28 cellular contexts compared by ENCODE assay signal in the genomic region with DNA sequence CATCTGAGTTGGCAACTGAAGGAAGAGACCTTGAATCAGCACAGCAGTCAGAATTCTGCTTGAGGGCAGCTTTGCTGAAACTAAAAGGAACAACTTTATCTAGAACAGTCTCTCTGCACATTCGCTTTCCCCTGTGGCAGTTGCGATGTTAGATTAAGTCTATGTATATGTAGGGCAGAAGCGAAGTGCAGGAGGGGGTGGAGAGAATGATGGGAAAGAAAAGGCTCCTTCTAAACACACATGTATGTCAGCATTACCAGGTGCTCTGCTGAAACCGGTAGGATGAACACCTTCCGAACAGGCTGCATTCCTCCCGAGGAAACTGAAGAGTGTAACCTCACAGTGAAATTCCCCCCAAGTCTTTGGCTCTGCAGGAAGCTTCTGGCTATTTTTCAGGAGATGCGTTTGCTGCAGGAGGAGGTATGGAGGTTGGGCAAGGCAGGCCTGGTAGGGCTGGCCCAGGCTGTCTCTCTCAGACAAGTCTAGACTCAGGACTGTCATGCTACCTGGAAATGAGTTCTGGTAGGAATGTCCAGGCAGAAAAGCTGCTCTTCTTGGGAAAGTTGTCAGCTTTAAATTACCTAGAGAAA.
DNase-seq lines count a peak whose midpoint lies in the region; ATAC-seq and TF ChIP-seq lines count a peak whose summit lies in the region.
"Had no signal": no experiment of that assay in that cellular context is flagged by ENCODE, and none has a peak within 500 bp of the region (broad histone marks: within the 10 kb centered on the region; RNA-seq: fewer than 3 reads in every experiment).

No MANE protein-coding gene starts in this region.

- TF ChIP-seq POLR2A in breast epithelium (IDR thresholded peaks at IDR 0.05) (no peak), sigmoid colon (IDR thresholded peaks at IDR 0.05) (no peak)

- CTCF ChIA-PET in HEK293 (lab: Yijun Ruan, JAX) = interaction anchor here (0.6 to 2.7 kb wide), 5 partner anchors 21 to 557 kb away, joined by 3 to 12 read pairs (median 3); no protein-coding TSS in a partner anchor
- CTCF ChIA-PET in Calu3 (lab: Charles Lee) = interaction anchor here (0.7 kb wide), 1 partner anchor 18 kb away, joined by 3 read pairs; no protein-coding TSS in a partner anchor

- peaks cover 29% of the 10 kb centered on the region for H3K4me1 ChIP-seq in HEK293 (ENCODE audit: control insufficient read depth, insufficient read depth, low read length)
- peaks cover 0 to 11% of the 10 kb centered on the region in 2 donors for H3K4me1 ChIP-seq in breast epithelium
- peaks cover 9% of the 10 kb centered on the region for H3K4me1 ChIP-seq in hepatocyte (ENCODE audit: insufficient read depth)
- peaks cover 0 to 63% (median 44%) of the 10 kb centered on the region in 4 donors for H3K4me1 ChIP-seq in sigmoid colon
- no peaks in the 10 kb centered on the region for H3K4me1 ChIP-seq in effector memory CD4-positive, alpha-beta T cell (ENCODE audit: control insufficient read depth, insufficient read depth, low read length, poor library complexity, severe bottlenecking)
- H3K4me1 ChIP-seq: A549, parathyroid adenoma had no signal

- POLR2A ChIA-PET in HEK293 (lab: Yijun Ruan, JAX) = no interaction called here

- H3K36me3 ChIP-seq in HEK293 (ENCODE audit: control insufficient read depth in 2 of 2, insufficient read depth in 1 of 2, low read length in 2 of 2) (no peaks in the 10 kb centered on the region), breast epithelium (no peaks in the 10 kb centered on the region), hepatocyte (replicated peaks; ENCODE audit: insufficient read depth, low read depth) (no peaks in the 10 kb centered on the region), sigmoid colon (no peaks in the 10 kb centered on the region)
- H3K36me3 ChIP-seq in effector memory CD4-positive, alpha-beta T cell (ENCODE audit: control insufficient read depth, insufficient read depth, low read length) = no peaks in the 10 kb centered on the region
- H3K36me3 ChIP-seq: upper lobe of right lung had no signal

- H3K9me3 ChIP-seq in HEK293 (ENCODE audit: control insufficient read depth, insufficient read depth, low read depth, low read length) (no peaks in the 10 kb centered on the region), breast epithelium (no peaks in the 10 kb centered on the region), hepatocyte (ENCODE audit: low read depth) (no peaks in the 10 kb centered on the region), sigmoid colon (no peaks in the 10 kb centered on the region)
- no peaks in the 10 kb centered on the region for H3K9me3 ChIP-seq in effector memory CD4-positive, alpha-beta T cell (ENCODE audit: control insufficient read depth, low read length)
- H3K9me3 ChIP-seq: A549, upper lobe of right lung had no signal

- BruUV-seq in Calu3 (replicated peaks; lab: Mats Ljungman, UMichigan) = no TSS peak

- H3K27ac Mint-ChIP-seq in Calu3 (ENCODE audit: unreplicated experiment) = no peak overlapping the region
- H3K27ac Mint-ChIP-seq: activated naive CD8-positive, alpha-beta T cell treated with anti-CD3 and anti-CD28 coated beads, Interleukin-2, amount 50 U/mL, for 24 hours; B cell; CD8-positive, alpha-beta memory T cell; immature natural killer cell; nephron had no signal

- H3K9me3 Mint-ChIP-seq in Calu3 (ENCODE audit: low read depth, unreplicated experiment) = no peaks in the 10 kb centered on the region
- H3K9me3 Mint-ChIP-seq: activated naive CD8-positive, alpha-beta T cell treated with anti-CD3 and anti-CD28 coated beads, Interleukin-2, amount 50 U/mL, for 24 hours; CD8-positive, alpha-beta memory T cell; immature natural killer cell; nephron; stimulated activated naive CD8-positive, alpha-beta T cell treated with anti-CD3 and anti-CD28 coated beads, Interleukin-15, amount 100 ng/mL, for 72 hours had no signal

- H3K4me1 Mint-ChIP-seq in Calu3 (ENCODE audit: low read depth, unreplicated experiment) = peaks cover 30% of the 10 kb centered on the region
- H3K4me1 Mint-ChIP-seq: activated naive CD8-positive, alpha-beta T cell treated with anti-CD3 and anti-CD28 coated beads, Interleukin-2, amount 50 U/mL, for 24 hours; B cell; CD8-positive, alpha-beta memory T cell; immature natural killer cell; stimulated activated naive CD8-positive, alpha-beta T cell treated with anti-CD3 and anti-CD28 coated beads, Interleukin-15, amount 100 ng/mL, for 72 hours had no signal

- H3K36me3 Mint-ChIP-seq in Calu3 (ENCODE audit: insufficient read depth, unreplicated experiment) = no peaks in the 10 kb centered on the region
- H3K36me3 Mint-ChIP-seq: CD8-positive, alpha-beta memory T cell; immature natural killer cell had no signal

- H3K27me3 ChIP-seq in breast epithelium (no peaks in the 10 kb centered on the region), hepatocyte (no peaks in the 10 kb centered on the region), sigmoid colon (no peaks in the 10 kb centered on the region)
- H3K27me3 ChIP-seq in effector memory CD4-positive, alpha-beta T cell (replicated peaks; ENCODE audit: control insufficient read depth, insufficient read depth, low read length, poor library complexity, severe bottlenecking) = no peaks in the 10 kb centered on the region
- H3K27me3 ChIP-seq: upper lobe of right lung had no signal

- no peak for ATAC-seq in GM19455 (IDR thresholded peaks at IDR 0.05; ENCODE audit: unreplicated experiment)
- no peak for ATAC-seq in GM18868 (IDR thresholded peaks at IDR 0.05; ENCODE audit: unreplicated experiment)
- ATAC-seq: activated naive CD8-positive, alpha-beta T cell treated with anti-CD3 and anti-CD28 coated beads, Interleukin-2, amount 50 U/mL, for 24 hours; stimulated activated naive CD8-positive, alpha-beta T cell treated with anti-CD3 and anti-CD28 coated beads, Interleukin-15, amount 100 ng/mL, for 72 hours; upper lobe of right lung had no signal

- H3K9me2 ChIP-seq in hepatocyte (replicated peaks; ENCODE audit: insufficient read depth) = no peaks in the 10 kb centered on the region

- no peaks in the 10 kb centered on the region for H3K27me3 Mint-ChIP-seq in Calu3 (ENCODE audit: unreplicated experiment)

- H3K79me2 ChIP-seq in hepatocyte = no peaks in the 10 kb centered on the region
- H3K79me2 ChIP-seq: parathyroid adenoma had no signal

- H3K4me2 ChIP-seq in hepatocyte = peak overlapping the region; percentile 1
- H3K4me2 ChIP-seq: A549 had no signal

- no peak for TF ChIP-seq CTCF in HEK293 (tag by site-specific recombination; IDR thresholded peaks at IDR 0.05)
- no peak for TF ChIP-seq CTCF in breast epithelium (IDR thresholded peaks at IDR 0.05)
- TF ChIP-seq CTCF in hepatocyte (IDR thresholded peaks at IDR 0.05; ENCODE audit: poor library complexity) = no peak
- no peak for TF ChIP-seq CTCF in sigmoid colon (IDR thresholded peaks at IDR 0.05)
- TF ChIP-seq CTCF in Calu3 (IDR thresholded peaks at IDR 0.05; ENCODE audit: unreplicated experiment) = no peak

- 75% methylated on average over 7 of the region's 7 CpGs for WGBS in hepatocyte (ENCODE audit: low lambda C conversion rate, missing lambda C conversion rate)
- WGBS in sigmoid colon, 2 donors = 81 to 85% methylated on average over 7 of the region's 7 CpGs

- intact Hi-C loops in breast epithelium (cut with DNase I; ENCODE audit: low total_unique reads) (no loop called here), sigmoid colon (cut with DNase I) (no loop called here), Calu3 (cut with micrococcal nuclease; ENCODE audit: unreplicated experiment) (no loop called here)

- no peak overlapping the region for H3K4me3 Mint-ChIP-seq in Calu3 (ENCODE audit: low read depth, unreplicated experiment)
- H3K4me3 Mint-ChIP-seq: activated naive CD8-positive, alpha-beta T cell treated with anti-CD3 and anti-CD28 coated beads, Interleukin-2, amount 50 U/mL, for 24 hours; B cell; immature natural killer cell; nephron; stimulated activated naive CD8-positive, alpha-beta T cell treated with anti-CD3 and anti-CD28 coated beads, Interleukin-15, amount 100 ng/mL, for 72 hours had no signal

- no peaks in the 10 kb centered on the region for H4K20me1 ChIP-seq in hepatocyte (ENCODE audit: insufficient read depth, poor library complexity, severe bottlenecking)

- TF ChIP-seq EP300 in sigmoid colon (IDR thresholded peaks at IDR 0.05) = no peak

- H3K27ac ChIP-seq in HEK293 (ENCODE audit: extremely low read depth, low read depth, low read length) (no peak overlapping the region), breast epithelium (peak overlapping the region; percentile 77 to 83), hepatocyte (no peak overlapping the region), sigmoid colon (peak overlapping the region; percentile 59 to 70 (median 64))
- no peak overlapping the region for H3K27ac ChIP-seq in effector memory CD4-positive, alpha-beta T cell (ENCODE audit: insufficient read depth, low read length, poor library complexity, severe bottlenecking)
- H3K27ac ChIP-seq: A549, parathyroid adenoma, upper lobe of right lung had no signal

- peak in 1 of 2 donors; percentile 79 for DNase-seq in breast epithelium (ENCODE audit: low spot score in 2 of 2)
- DNase-seq in hepatocyte (ENCODE audit: low spot score) = no peak
- no peak for DNase-seq in sigmoid colon
- no peak for DNase-seq in effector memory CD4-positive, alpha-beta T cell
- no peak for DNase-seq in Calu3
- DNase-seq: activated CD4-positive, alpha-beta T cell treated with anti-CD3 and anti-CD28 coated beads, Interleukin-2, amount 50 U/mL, for 48 hours; activated CD4-positive, CD25-positive, alpha-beta regulatory T cell; activated gamma-delta T cell; activated naive CD8-positive, alpha-beta T cell treated with anti-CD3 and anti-CD28 coated beads, Interleukin-2, amount 50 U/mL, for 24 hours; CD8-positive, alpha-beta memory T cell; DMS153; GOT3; hippocampal formation; immature natural killer cell; left ventricle myocardium superior; MV-4-11; NCI-H2081; SHP77; stimulated activated naive CD8-positive, alpha-beta T cell treated with anti-CD3 and anti-CD28 coated beads, Interleukin-15, amount 100 ng/mL, for 72 hours; T-helper 9 cell; upper lobe of right lung had no signal

- no peak overlapping the region for H3K4me3 ChIP-seq in HEK293 (ENCODE audit: low read depth, low read length)
- H3K4me3 ChIP-seq in breast epithelium = peak overlapping the region in 2 of 3 donors; percentile 12 to 37
- H3K4me3 ChIP-seq in hepatocyte = no peak overlapping the region
- no peak overlapping the region for H3K4me3 ChIP-seq in sigmoid colon
- H3K4me3 ChIP-seq in effector memory CD4-positive, alpha-beta T cell (ENCODE audit: insufficient read depth, low read depth, low read length, poor library complexity, severe bottlenecking) = no peak overlapping the region
- H3K4me3 ChIP-seq: A549, upper lobe of right lung had no signal

- H2AFZ ChIP-seq in hepatocyte = no peak overlapping the region
- H2AFZ ChIP-seq: parathyroid adenoma had no signal

TF ChIP-seq in HEK293, 187 proteins besides CTCF, POLR2A, EP300 and RAD21 (continues in another document):
- TF ChIP-seq ZNF561 (tag by site-specific recombination; IDR thresholded peaks at IDR 0.05; ENCODE audit: borderline replicate concordance) (no peak), ZNF473 (tag by site-specific recombination; IDR thresholded peaks at IDR 0.05) (no peak)

Comparison
In these comparisons a context has a peak if more than half of its experiments do, and no peak if none do; other contexts are left out.
1. H3K27ac ChIP-seq: peak in breast epithelium (2 of 2) and sigmoid colon (4 of 4); none in HEK293 (single experiment), hepatocyte (single experiment) and effector memory CD4-positive, alpha-beta T cell (single experiment).
2. H3K4me3 ChIP-seq: peak in breast epithelium (2 of 3); none in HEK293 (single experiment), hepatocyte (single experiment), sigmoid colon (0 of 4) and effector memory CD4-positive, alpha-beta T cell (single experiment).